ENCODE assay signal across 26 cellular contexts in genomic region chr10:48941427-48942075, GRCh38. TPM values are rescaled to one million over a fixed set of nuclear protein-coding genes. Genes with fewer than 3 reads are reported as not detected.
DNase-seq lines count a peak whose midpoint lies in the region; ATAC-seq and TF ChIP-seq lines count a peak whose summit lies in the region.
"Had no signal": no experiment of that assay in that cellular context is flagged by ENCODE, and none has a peak within 500 bp of the region (broad histone marks: within the 10 kb centered on the region; RNA-seq: fewer than 3 reads in every experiment).

No MANE protein-coding gene starts in this region.

- no peak overlapping the region for H3K23ac ChIP-seq in trophoblast cell (ENCODE audit: low read length)

- no peak overlapping the region for H2BK5ac ChIP-seq in trophoblast cell (ENCODE audit: low read depth, low read length, poor library complexity)

- no peak for TF ChIP-seq CTCF in neural progenitor cell (IDR thresholded peaks at IDR 0.05)
- TF ChIP-seq CTCF in vagina (IDR thresholded peaks at IDR 0.05) = no peak
- TF ChIP-seq CTCF in WERI-Rb-1 (IDR thresholded peaks at IDR 0.05; ENCODE audit: low read depth, low read length) = no peak

- H3K4me2 ChIP-seq in neural progenitor cell (no peak overlapping the region), trophoblast cell (ENCODE audit: low read length) (no peak overlapping the region)

- H4K8ac ChIP-seq in trophoblast cell (ENCODE audit: low read depth, low read length) = no peak overlapping the region

- H4K20me1 ChIP-seq in neural progenitor cell (ENCODE audit: low read depth) = no peaks in the 10 kb centered on the region

- H4K91ac ChIP-seq in trophoblast cell (ENCODE audit: low read depth, low read length) = no peak overlapping the region

- no peak overlapping the region for H3K14ac ChIP-seq in trophoblast cell (ENCODE audit: low read length)

- H3K27ac ChIP-seq in neural progenitor cell (no peak overlapping the region), vagina (no peak overlapping the region), trophoblast cell (ENCODE audit: low read depth, low read length) (no peak overlapping the region), WERI-Rb-1 (no peak overlapping the region)
- H3K27ac ChIP-seq: HL-60 had no signal

- no peaks in the 10 kb centered on the region for H3K27me3 Mint-ChIP-seq in IgD-negative memory B cell
- H3K27me3 Mint-ChIP-seq in neural progenitor cell (ENCODE audit: insufficient read depth, low read depth) = peaks cover 11% of the 10 kb centered on the region

- H3K27me3 ChIP-seq in neural progenitor cell (no peaks in the 10 kb centered on the region), vagina (no peaks in the 10 kb centered on the region), trophoblast cell (ENCODE audit: insufficient read depth, low read length) (no peaks in the 10 kb centered on the region), WERI-Rb-1 (ENCODE audit: insufficient read depth, low read depth, severe bottlenecking) (peaks cover 17% of the 10 kb centered on the region)

- WGBS in trophoblast cell (ENCODE audit: extremely low coverage, insufficient coverage, insufficient read length) = no CpG with 5 or more reads among the region's 10 CpGs

- intact Hi-C loops in vagina (cut with DNase I) = no loop called here

- H2BK120ac ChIP-seq in trophoblast cell (ENCODE audit: insufficient read depth, low read length, poor library complexity) = no peak overlapping the region

- H3K27ac Mint-ChIP-seq in IgD-negative memory B cell = peak overlapping the region in 2 of 3 donors; percentile 27
- H3K27ac Mint-ChIP-seq in neural progenitor cell = peak overlapping the region; percentile 87
- H3K27ac Mint-ChIP-seq: CD8-positive, alpha-beta T cell had no signal

- H3K36me3 ChIP-seq in neural progenitor cell = no peaks in the 10 kb centered on the region
- no peaks in the 10 kb centered on the region for H3K36me3 ChIP-seq in vagina
- no peaks in the 10 kb centered on the region for H3K36me3 ChIP-seq in trophoblast cell (ENCODE audit: control insufficient read depth in 1 of 2, insufficient read depth in 2 of 2, low read length in 2 of 2)
- no peaks in the 10 kb centered on the region for H3K36me3 ChIP-seq in WERI-Rb-1

- H3K4ac ChIP-seq in trophoblast cell (ENCODE audit: low read depth, low read length) = no peak overlapping the region

- H3K79me1 ChIP-seq in trophoblast cell (ENCODE audit: low read length) = no peaks in the 10 kb centered on the region

- H2AFZ ChIP-seq in neural progenitor cell (replicated peaks) = no peak overlapping the region
- no peak overlapping the region for H2AFZ ChIP-seq in trophoblast cell (ENCODE audit: insufficient read depth, low read length, poor library complexity)

- H3K4me3 ChIP-seq in neural progenitor cell = no peak overlapping the region
- no peak overlapping the region for H3K4me3 ChIP-seq in vagina
- no peak overlapping the region for H3K4me3 ChIP-seq in trophoblast cell (ENCODE audit: low read depth, low read length)
- no peak overlapping the region for H3K4me3 ChIP-seq in WERI-Rb-1 (ENCODE audit: low read depth, low read length)

- peaks cover 7% of the 10 kb centered on the region for H3K4me1 ChIP-seq in neural progenitor cell
- H3K4me1 ChIP-seq in vagina = peaks cover 5% of the 10 kb centered on the region
- H3K4me1 ChIP-seq in trophoblast cell (ENCODE audit: control insufficient read depth in 1 of 2, insufficient read depth in 2 of 2, low read length in 2 of 2) = no peaks in the 10 kb centered on the region
- H3K4me1 ChIP-seq: Caco-2 had no signal

- H3F3A ChIP-seq in neural progenitor cell (ENCODE audit: low read depth) = no peaks in the 10 kb centered on the region

- H2BK12ac ChIP-seq in trophoblast cell (ENCODE audit: low read length) = no peak overlapping the region

- peak; percentile 29 for DNase-seq in ecto neural progenitor cell (ENCODE audit: low spot score)
- DNase-seq in neural progenitor cell (ENCODE audit: low spot score) = no peak
- peak; percentile 58 to 70 for DNase-seq in vagina (ENCODE audit: extremely low spot score in 2 of 2)
- no peak for DNase-seq in trophoblast cell
- no peak for DNase-seq in WERI-Rb-1
- DNase-seq: C1 segment of cervical spinal cord; Caco-2; DMS 273 treated with DMSO at 0.1 percent for 48 hours; DMS79 treated with DMSO at 0.1 percent for 48 hours; GF-D8; GOT3; NCI-H1048; NCI-H1417; NCI-H1694; NCI-H2029 treated with DMSO at 0.1 percent for 48 hours; NCI-H446 treated with DMSO at 0.1 percent for 48 hours; NCI-H526; NCI-H82; NK-92 treated with Interleukin-12 subunit alpha and Interleukin-12 subunit beta, amount 100 ng/mL, for 24 hours; PC-3 had no signal

- no peak for TF ChIP-seq POLR2A in vagina (IDR thresholded peaks at IDR 0.05)

- no peak overlapping the region for H3K9ac ChIP-seq in neural progenitor cell
- no peak overlapping the region for H3K9ac ChIP-seq in trophoblast cell (ENCODE audit: low read length)

- H3K4me1 Mint-ChIP-seq in IgD-negative memory B cell (no peaks in the 10 kb centered on the region), neural progenitor cell (peaks cover 13% of the 10 kb centered on the region)

- no peak overlapping the region for H3K18ac ChIP-seq in trophoblast cell (ENCODE audit: low read length)

- no peaks in the 10 kb centered on the region for H3K9me3 ChIP-seq in neural progenitor cell (ENCODE audit: low read depth)
- no peaks in the 10 kb centered on the region for H3K9me3 ChIP-seq in vagina
- no peaks in the 10 kb centered on the region for H3K9me3 ChIP-seq in trophoblast cell (ENCODE audit: insufficient read depth, low read depth, low read length)
- no peaks in the 10 kb centered on the region for H3K9me3 ChIP-seq in WERI-Rb-1 (ENCODE audit: severe bottlenecking)
- H3K9me3 ChIP-seq: Caco-2 had no signal

- H2AK5ac ChIP-seq in trophoblast cell (ENCODE audit: low read length) = no peak overlapping the region

- H4K12ac ChIP-seq in trophoblast cell (ENCODE audit: low read depth, low read length) = no peak overlapping the region

- H3K79me2 ChIP-seq in neural progenitor cell (ENCODE audit: low read depth) (no peaks in the 10 kb centered on the region), trophoblast cell (ENCODE audit: control insufficient read depth, insufficient read depth, low read length, poor library complexity) (no peaks in the 10 kb centered on the region)

- no peak overlapping the region for H3K4me3 Mint-ChIP-seq in IgD-negative memory B cell
- H3K4me3 Mint-ChIP-seq in neural progenitor cell = no peak overlapping the region
- H3K4me3 Mint-ChIP-seq: CD8-positive, alpha-beta T cell had no signal

- H3K9me3 Mint-ChIP-seq in IgD-negative memory B cell (no peaks in the 10 kb centered on the region), neural progenitor cell (no peaks in the 10 kb centered on the region)
- H3K9me3 Mint-ChIP-seq: CD8-positive, alpha-beta T cell had no signal

- no peak for ATAC-seq in GM18870 (IDR thresholded peaks at IDR 0.05; ENCODE audit: unreplicated experiment)
- ATAC-seq: CD8-positive, alpha-beta T cell; HCT116; PC-3 had no signal

- peaks cover 3% of the 10 kb centered on the region for H3K36me3 Mint-ChIP-seq in IgD-negative memory B cell
- no peaks in the 10 kb centered on the region for H3K36me3 Mint-ChIP-seq in neural progenitor cell
- H3K36me3 Mint-ChIP-seq: CD8-positive, alpha-beta T cell had no signal

RNA-seq across cellular contexts. Expression of gene LRRC18, which starts 1.9 kb away (rescaled TPM):
- polyA plus RNA-seq in IgD-negative memory B cell = 0.58 TPM
- total RNA-seq in neural progenitor cell (ENCODE audit: low replicate concordance) (not detected in 2 replicates), vagina (not detected)
- not detected in 2 replicates for polyA plus RNA-seq in trophoblast cell (2013)
- total RNA-seq: A673; Caco-2; CD8-positive, alpha-beta T cell; PC-3 had no signal

Comparison
In these comparisons a context has a peak if more than half of its experiments do, and no peak if none do; other contexts are left out.
1. DNase-seq: peak in ecto neural progenitor cell (single experiment) and vagina (2 of 2); none in neural progenitor cell (single experiment), trophoblast cell (0 of 2) and WERI-Rb-1 (single experiment).